Comparison of ENCODE assay signal across 19 cellular contexts in genomic region chr7:95105627-95106026, GRCh38.
DNase-seq lines count a peak whose midpoint lies in the region; ATAC-seq, FAIRE-seq and TF ChIP-seq lines count a peak whose summit lies in the region.
"Had no signal": no experiment of that assay in that cellular context is flagged by ENCODE, and none has a peak within 500 bp of the region (broad histone marks: within the 10 kb centered on the region; RNA-seq: fewer than 3 reads in every experiment).

No MANE protein-coding gene starts in this region.

- peak overlapping the region; percentile 21 for H3K27ac Mint-ChIP-seq in mesothelial cell of epicardium
- no peak overlapping the region for H3K27ac Mint-ChIP-seq in GM23338
- H3K27ac Mint-ChIP-seq: B cell, CD14-positive monocyte had no signal

- no peak overlapping the region for H2AFZ ChIP-seq in smooth muscle cell (ENCODE audit: low read depth)
- no peak overlapping the region for H2AFZ ChIP-seq in GM23338

- H3K79me2 ChIP-seq in smooth muscle cell (ENCODE audit: low read depth) (no peaks in the 10 kb centered on the region), GM23338 (replicated peaks; ENCODE audit: insufficient read depth) (no peaks in the 10 kb centered on the region; the same call in 1 of the 2 replicates)

- TF ChIP-seq EP300 in A549 (IDR thresholded peaks at IDR 0.05): no peak

- H3K4me1 Mint-ChIP-seq in mesothelial cell of epicardium (peaks cover 16% of the 10 kb centered on the region), GM23338 (peaks cover 9% of the 10 kb centered on the region; the same call in 2 of the 3 replicates)
- H3K4me1 Mint-ChIP-seq: B cell had no signal

- no peak for DNase-seq in A549 (ENCODE audit: low read depth in 1 of 2, low spot score in 1 of 2)
- DNase-seq in dorsolateral prefrontal cortex: no peak
- DNase-seq in mesothelial cell of epicardium (ENCODE audit: low spot score in 2 of 2, unreplicated experiment in 2 of 2): no peak
- DNase-seq in smooth muscle cell (lab: John Stamatoyannopoulos, UW; ENCODE audit: unreplicated experiment): no peak
- no peak for DNase-seq in GM23338 (ENCODE audit: low spot score)
- DNase-seq in stimulated activated CD4-positive, alpha-beta T cell treated with anti-CD3 and anti-CD28 coated beads, Interleukin-2, amount 100 ng/mL, for 24 hours: no peak
- DNase-seq in DMS153 treated with DMSO at 0.1 percent for 48 hours (lab: John Stamatoyannopoulos, UW; ENCODE audit: unreplicated experiment): no peak
- DNase-seq in kidney glomerular epithelial cell (lab: John Stamatoyannopoulos, UW): no peak
- DNase-seq: EL, GF-D8, Karpas-422, NCI-H1417, NCI-H1694 treated with DMSO at 0.1 percent for 48 hours, NCI-H2081 treated with DMSO at 0.1 percent for 48 hours, NCI-H69, SIG-M5 had no signal

- CTCF ChIA-PET in A549 (lab: Yijun Ruan, JAX): no interaction called here

- H3K4me2 ChIP-seq in A549 (peak overlapping the region; percentile 65), smooth muscle cell (no peak overlapping the region), GM23338 (no peak overlapping the region)

- H3K36me3 Mint-ChIP-seq in mesothelial cell of epicardium (peaks cover under 1% of the 10 kb centered on the region), GM23338 (ENCODE audit: low read depth) (no peaks in the 10 kb centered on the region; the same call in 2 of the 3 replicates)
- H3K36me3 Mint-ChIP-seq: CD14-positive monocyte had no signal

- no peak overlapping the region for H3K9ac ChIP-seq in smooth muscle cell (ENCODE audit: low read depth)

- H3K4me3 ChIP-seq in A549 (no peak overlapping the region), dorsolateral prefrontal cortex (peak overlapping the region in 2 of 59 donors; percentile 11 to 27), smooth muscle cell (no peak overlapping the region), GM23338 (no peak overlapping the region)

- H3K9me3 Mint-ChIP-seq in mesothelial cell of epicardium: peaks cover 4% of the 10 kb centered on the region
- H3K9me3 Mint-ChIP-seq in GM23338: no peaks in the 10 kb centered on the region

- no peaks in the 10 kb centered on the region for H3K27me3 ChIP-seq in dorsolateral prefrontal cortex
- no peaks in the 10 kb centered on the region for H3K27me3 ChIP-seq in smooth muscle cell (ENCODE audit: low read depth)
- no peaks in the 10 kb centered on the region for H3K27me3 ChIP-seq in GM23338 (ENCODE audit: insufficient read depth)

- TF ChIP-seq POLR2A in A549 (IDR thresholded peaks at IDR 0.05; ENCODE audit: low read length): no peak

- no peak for FAIRE-seq in A549 (lab: Jason Lieb, UNC)

- H3K9me2 ChIP-seq in GM23338 (ENCODE audit: insufficient read depth): no peaks in the 10 kb centered on the region

- intact Hi-C loops in dorsolateral prefrontal cortex (cut with DNase I): no loop called here

- H3K4me1 ChIP-seq in A549 (peaks cover 41% of the 10 kb centered on the region), smooth muscle cell (ENCODE audit: low read depth) (no peaks in the 10 kb centered on the region), GM23338 (ENCODE audit: insufficient read depth) (peaks cover 4% of the 10 kb centered on the region; the same call in 1 of the 2 replicates)

- no peaks in the 10 kb centered on the region for H4K20me1 ChIP-seq in smooth muscle cell (ENCODE audit: low read depth)
- H4K20me1 ChIP-seq in GM23338 (replicated peaks; ENCODE audit: insufficient read depth): no peaks in the 10 kb centered on the region

- TF ChIP-seq CTCF in A549 (IDR thresholded peaks at IDR 0.05): no peak
- TF ChIP-seq CTCF in dorsolateral prefrontal cortex (IDR thresholded peaks at IDR 0.05 in 54 of 56, conservative IDR thresholded peaks at IDR 0.05 in 2 of 56; ENCODE audit: low read depth in 1 of 56, partially characterized antibody in 56 of 56): no peak
- TF ChIP-seq CTCF in mesothelial cell of epicardium (IDR thresholded peaks at IDR 0.05; ENCODE audit: unreplicated experiment): no peak
- TF ChIP-seq CTCF in smooth muscle cell (IDR thresholded peaks at IDR 0.05; ENCODE audit: borderline replicate concordance, insufficient read depth, poor library complexity, severe bottlenecking): no peak
- no peak for TF ChIP-seq CTCF in GM23338 (conservative IDR thresholded peaks at IDR 0.05; ENCODE audit: low read depth in 2 of 2)

- H3K9me3 ChIP-seq in A549 (no peaks in the 10 kb centered on the region), smooth muscle cell (replicated peaks; ENCODE audit: low read depth) (no peaks in the 10 kb centered on the region)

- POLR2A ChIA-PET in A549 (lab: Yijun Ruan, JAX): no interaction called here

- H3K36me3 ChIP-seq in smooth muscle cell (ENCODE audit: low read depth) (no peaks in the 10 kb centered on the region), GM23338 (ENCODE audit: insufficient read depth) (no peaks in the 10 kb centered on the region)

- no peaks in the 10 kb centered on the region for H3F3A ChIP-seq in smooth muscle cell (ENCODE audit: low read depth)
- H3F3A ChIP-seq in GM23338 (replicated peaks; ENCODE audit: low read depth): no peaks in the 10 kb centered on the region

- H3K4me3 Mint-ChIP-seq in mesothelial cell of epicardium (no peak overlapping the region), GM23338 (no peak overlapping the region)
- H3K4me3 Mint-ChIP-seq: B cell, CD14-positive monocyte had no signal

- H3K27ac ChIP-seq in A549 (peak overlapping the region; percentile 23 to 26; a peak in 2 of 6 replicates), dorsolateral prefrontal cortex (peak overlapping the region in 53 of 59 donors; percentile 1 to 81 (median 60)), smooth muscle cell (ENCODE audit: low read depth) (peak overlapping the region; percentile 73), GM23338 (ENCODE audit: low read depth) (no peak overlapping the region)

- no peak for TF ChIP-seq RAD21 in A549 (conservative IDR thresholded peaks at IDR 0.05 in 1 of 2, IDR thresholded peaks at IDR 0.05 in 1 of 2)

- H3K27me3 Mint-ChIP-seq in mesothelial cell of epicardium (ENCODE audit: low read depth) (no peaks in the 10 kb centered on the region), GM23338 (ENCODE audit: insufficient read depth, low read depth, poor library complexity) (peaks cover 2% of the 10 kb centered on the region)

- ATAC-seq in A549 (no peak), GM23338 (no peak)
- ATAC-seq: Panc1 had no signal

TF ChIP-seq in A549, 52 proteins besides CTCF, POLR2A, EP300 and RAD21:
- TF ChIP-seq MAFK (IDR thresholded peaks at IDR 0.05; ENCODE audit: partially characterized antibody) (no peak), ZNF302 (CRISPR knock-in tag; IDR thresholded peaks at IDR 0.05) (no peak), MYC (IDR thresholded peaks at IDR 0.05; ENCODE audit: borderline replicate concordance, low read length) (no peak), RNF2 (IDR thresholded peaks at IDR 0.05; ENCODE audit: borderline replicate concordance, low read depth) (no peak), CEBPB (IDR thresholded peaks at IDR 0.05) (no peak), FOXS1 (CRISPR knock-in tag; IDR thresholded peaks at IDR 0.05) (no peak), PHF8 (IDR thresholded peaks at IDR 0.05; ENCODE audit: borderline replicate concordance, low read depth) (no peak), JUNB (IDR thresholded peaks at IDR 0.05) (no peak), PBX3 (IDR thresholded peaks at IDR 0.05) (no peak), HOXB5 (CRISPR knock-in tag; IDR thresholded peaks at IDR 0.05) (no peak), RARB (CRISPR knock-in tag; IDR thresholded peaks at IDR 0.05) (no peak), NFE2L2 (conservative IDR thresholded peaks at IDR 0.05; ENCODE audit: low read length) (no peak)
